16 cellular contexts compared by ENCODE assay signal in genomic region chr14:105162374-105162979, GRCh38. TPM values are rescaled to one million over a fixed set of nuclear protein-coding genes. Genes with fewer than 3 reads are reported as not detected.
DNase-seq lines count a peak whose midpoint lies in the region; ATAC-seq, FAIRE-seq and TF ChIP-seq lines count a peak whose summit lies in the region.
"Had no signal": no experiment of that assay in that cellular context is flagged by ENCODE, and none has a peak within 500 bp of the region (broad histone marks: within the 10 kb centered on the region; RNA-seq: fewer than 3 reads in every experiment).

No MANE protein-coding gene starts in this region.

- H3K36me3 ChIP-seq in IMR-90 (ENCODE audit: control insufficient read depth, insufficient read depth, low read length) (no peaks in the 10 kb centered on the region), heart right ventricle (no peaks in the 10 kb centered on the region), skeletal muscle tissue (ENCODE audit: control insufficient read depth in 3 of 3, insufficient read depth in 3 of 3, low read length in 3 of 3) (peaks cover 0 to 2% (median 0%) of the 10 kb centered on the region in 3 donors), mesenchymal stem cell (ENCODE audit: control insufficient read depth in 1 of 2, insufficient read depth in 2 of 2, low read depth in 1 of 2, low read length in 2 of 2) (no peaks in the 10 kb centered on the region), prostate gland (no peaks in the 10 kb centered on the region)

- DNase-seq in DMS 273 (lab: John Stamatoyannopoulos, UW; ENCODE audit: unreplicated experiment) (peak; percentile 43), DMS 273 treated with DMSO at 0.1 percent for 48 hours (lab: John Stamatoyannopoulos, UW) (no peak), IMR-90 (no peak), heart right ventricle (no peak), HTR-8/SVneo (ENCODE audit: insufficient read length, low spot score) (no peak), mesenchymal stem cell (no peak), prostate gland (ENCODE audit: low spot score) (no peak)
- DNase-seq: activated gamma-delta T cell treated with Interleukin-2 at 50 U/mL for 16 hours; central memory CD4-positive, alpha-beta T cell; NCI-H1092; NCI-H82; retina; SW 1271 had no signal

- H4K20me1 ChIP-seq in IMR-90 (ENCODE audit: insufficient read depth, low read length), result no peaks in the 10 kb centered on the region

- H2AK9ac ChIP-seq in IMR-90 (replicated peaks; ENCODE audit: low read depth, low read length, poor library complexity), result no peak overlapping the region

- peaks cover 15% of the 10 kb centered on the region for H3K27me3 ChIP-seq in IMR-90 (ENCODE audit: control insufficient read depth, insufficient read depth, low read length)
- H3K27me3 ChIP-seq in heart right ventricle, result peaks cover 0 to 13% (median 8%) of the 10 kb centered on the region in 7 donors
- peaks cover 0 to 6% (median 4%) of the 10 kb centered on the region in 3 donors for H3K27me3 ChIP-seq in skeletal muscle tissue (ENCODE audit: control insufficient read depth in 3 of 3, insufficient read depth in 3 of 3, low read length in 3 of 3)
- peaks cover 32 to 36% of the 10 kb centered on the region in 2 experiments for H3K27me3 ChIP-seq in mesenchymal stem cell (ENCODE audit: control insufficient read depth in 1 of 2, insufficient read depth in 1 of 2, low read length in 2 of 2)
- H3K27me3 ChIP-seq in prostate gland (replicated peaks; ENCODE audit: insufficient read depth), result no peaks in the 10 kb centered on the region

- H3K4me1 ChIP-seq in IMR-90 (ENCODE audit: control insufficient read depth, insufficient read depth, low read length), result no peaks in the 10 kb centered on the region
- peaks cover 0 to 61% (median 24%) of the 10 kb centered on the region in 9 donors for H3K4me1 ChIP-seq in heart right ventricle
- peaks cover 53 to 72% (median 62%) of the 10 kb centered on the region in 3 donors for H3K4me1 ChIP-seq in skeletal muscle tissue (ENCODE audit: control insufficient read depth in 3 of 3, insufficient read depth in 3 of 3, low read length in 3 of 3)
- H3K4me1 ChIP-seq in mesenchymal stem cell (ENCODE audit: control insufficient read depth, insufficient read depth, low read depth, low read length), result peaks cover 10% of the 10 kb centered on the region
- no peaks in the 10 kb centered on the region for H3K4me1 ChIP-seq in prostate gland (replicated peaks)

- no peak overlapping the region for H2BK12ac ChIP-seq in mesenchymal stem cell (ENCODE audit: low read length in 2 of 2)

- H3K4ac ChIP-seq in IMR-90 (ENCODE audit: low read depth, low read length), result no peak overlapping the region
- no peak overlapping the region for H3K4ac ChIP-seq in mesenchymal stem cell (ENCODE audit: low read depth in 1 of 2, low read length in 2 of 2)

- H4K91ac ChIP-seq in IMR-90 (ENCODE audit: insufficient read depth, low read depth, low read length), result no peak overlapping the region
- no peak overlapping the region for H4K91ac ChIP-seq in mesenchymal stem cell (ENCODE audit: low read length)

- BruUV-seq in IMR-90 (replicated peaks; lab: Mats Ljungman, UMichigan), result no TSS peak

- H4K8ac ChIP-seq in IMR-90 (ENCODE audit: low read depth in 2 of 2, low read length in 2 of 2) (no peak overlapping the region), mesenchymal stem cell (ENCODE audit: low read length) (no peak overlapping the region)

- no peak for FAIRE-seq in HTR-8/SVneo (lab: Jason Lieb, UNC)
- FAIRE-seq: GM18507 had no signal

- dilution Hi-C loops in IMR-90 (cut with HindIII; ENCODE audit: low sequenced_read_pairs, unreplicated experiment), result no loop called here

- H3K4me2 ChIP-seq in IMR-90 (ENCODE audit: low read depth, low read length), result no peak overlapping the region
- H3K4me2 ChIP-seq in mesenchymal stem cell (ENCODE audit: low read length, poor library complexity, severe bottlenecking), result no peak overlapping the region

- no peak overlapping the region for H3K27ac ChIP-seq in IMR-90 (ENCODE audit: insufficient read depth, low read length)
- no peak overlapping the region for H3K27ac ChIP-seq in heart right ventricle
- no peak overlapping the region for H3K27ac ChIP-seq in skeletal muscle tissue (ENCODE audit: low read depth, low read length)
- H3K27ac ChIP-seq in mesenchymal stem cell (ENCODE audit: low read length, poor library complexity, severe bottlenecking), result no peak overlapping the region
- no peak overlapping the region for H3K27ac ChIP-seq in prostate gland
- H3K27ac ChIP-seq: 22Rv1 had no signal

- no peak overlapping the region for H3K56ac ChIP-seq in IMR-90 (ENCODE audit: extremely low read depth, insufficient read depth, low read length)

- POLR2A ChIA-PET in IMR-90 (lab: Charles Lee; ENCODE audit: unreplicated experiment), result no interaction called here

- no peak overlapping the region for H2BK5ac ChIP-seq in IMR-90 (ENCODE audit: low read depth, low read length, poor library complexity, severe bottlenecking)
- H2BK5ac ChIP-seq in mesenchymal stem cell (ENCODE audit: low read depth, low read length, poor library complexity, severe bottlenecking), result no peak overlapping the region

- WGBS in IMR-90 (ENCODE audit: extremely low coverage in 2 of 2, insufficient read length in 1 of 2), 2 experiments, result no CpG with 5 or more reads among the region's 2 CpGs
- WGBS in heart right ventricle, 2 donors, result 87 to 97% methylated on average over 2 of the region's 2 CpGs
- 88% methylated on average over 2 of the region's 2 CpGs for WGBS in mesenchymal stem cell
- WGBS in prostate gland, result 97% methylated on average over 2 of the region's 2 CpGs

- H3K79me1 ChIP-seq in IMR-90 (ENCODE audit: low read depth in 1 of 2, low read length in 2 of 2), result no peaks in the 10 kb centered on the region
- no peaks in the 10 kb centered on the region for H3K79me1 ChIP-seq in mesenchymal stem cell (replicated peaks; ENCODE audit: low read length, poor library complexity, severe bottlenecking)

- H3K9me3 ChIP-seq in IMR-90 (ENCODE audit: control insufficient read depth, insufficient read depth, low read length) (no peaks in the 10 kb centered on the region), heart right ventricle (no peaks in the 10 kb centered on the region), skeletal muscle tissue (ENCODE audit: control insufficient read depth in 3 of 3, low read length in 3 of 3) (no peaks in the 10 kb centered on the region), mesenchymal stem cell (ENCODE audit: control insufficient read depth, low read length) (no peaks in the 10 kb centered on the region), prostate gland (no peaks in the 10 kb centered on the region)

- H2AFZ ChIP-seq in IMR-90 (replicated peaks; ENCODE audit: low read length, poor library complexity) (peak overlapping the region; percentile 61), mesenchymal stem cell (ENCODE audit: low read depth, low read length) (no peak overlapping the region)

- in situ Hi-C loops in IMR-90 (cut with MboI; ENCODE audit: low sequenced_read_pairs), result no loop called here

- TF ChIP-seq RAD21 in IMR-90 (IDR thresholded peaks at IDR 0.05; ENCODE audit: low read length), result no peak

- H3K23ac ChIP-seq in IMR-90 (ENCODE audit: low read depth, low read length), result no peak overlapping the region
- no peak overlapping the region for H3K23ac ChIP-seq in mesenchymal stem cell (ENCODE audit: low read length in 2 of 2)

- H3K18ac ChIP-seq in IMR-90 (ENCODE audit: low read depth, low read length), result no peak overlapping the region
- H3K18ac ChIP-seq in mesenchymal stem cell (ENCODE audit: low read depth in 1 of 2, low read length in 2 of 2), result no peak overlapping the region

- no peak overlapping the region for H2BK15ac ChIP-seq in IMR-90 (ENCODE audit: low read depth, low read length)
- no peak overlapping the region for H2BK15ac ChIP-seq in mesenchymal stem cell (ENCODE audit: low read depth, poor library complexity, severe bottlenecking)

- TF ChIP-seq POLR2A in IMR-90 (IDR thresholded peaks at IDR 0.05; ENCODE audit: low read depth, low read length) (no peak), prostate gland (IDR thresholded peaks at IDR 0.05) (no peak)

- ATAC-seq in IMR-90 (ENCODE audit: low read depth), result no peak
- peak in 6 of 8 donors; percentile 23 to 73 (median 41) for ATAC-seq in heart right ventricle

- no peak overlapping the region for H3K9ac ChIP-seq in IMR-90 (ENCODE audit: low read depth, low read length)
- peak overlapping the region; percentile 33 to 64 (median 54) for H3K9ac ChIP-seq in skeletal muscle tissue (ENCODE audit: low read depth in 1 of 3, low read length in 3 of 3)
- no peak overlapping the region for H3K9ac ChIP-seq in mesenchymal stem cell (ENCODE audit: low read length)

- H3K14ac ChIP-seq in IMR-90 (replicated peaks; ENCODE audit: low read depth, low read length) (no peak overlapping the region), mesenchymal stem cell (ENCODE audit: low read length in 2 of 2) (no peak overlapping the region)

- H2AK5ac ChIP-seq in IMR-90 (ENCODE audit: low read depth, low read length), result no peak overlapping the region
- H2AK5ac ChIP-seq in mesenchymal stem cell (ENCODE audit: low read length, severe bottlenecking), result no peak overlapping the region

- H2BK20ac ChIP-seq in IMR-90 (ENCODE audit: low read depth, low read length), result no peak overlapping the region

- intact Hi-C loops in IMR-90 (cut with micrococcal nuclease) (no loop called here), heart right ventricle (cut with DNase I) (loop anchor here in 2 of 10 donors (5.0 to 10.0 kb wide), 2 partner anchors 68 to 70 kb away; no protein-coding TSS in a partner anchor), prostate gland (cut with DNase I) (no loop called here)

- CTCF ChIA-PET in IMR-90 (lab: Yijun Ruan, JAX), result no interaction called here

- no peaks in the 10 kb centered on the region for H3K9me1 ChIP-seq in IMR-90 (ENCODE audit: insufficient read depth, low read length)

- H2BK120ac ChIP-seq in IMR-90 (ENCODE audit: low read depth, low read length), result no peak overlapping the region
- H2BK120ac ChIP-seq in mesenchymal stem cell (ENCODE audit: low read depth, low read length), result no peak overlapping the region

- TF ChIP-seq CTCF in IMR-90 (conservative IDR thresholded peaks at IDR 0.05; ENCODE audit: low read depth, low read length), result no peak
- no peak for TF ChIP-seq CTCF in heart right ventricle (IDR thresholded peaks at IDR 0.05)
- no peak for TF ChIP-seq CTCF in prostate gland (IDR thresholded peaks at IDR 0.05)

- no peak overlapping the region for H3K4me3 ChIP-seq in IMR-90 (ENCODE audit: insufficient read depth, low read depth, low read length)
- H3K4me3 ChIP-seq in heart right ventricle, result no peak overlapping the region
- peak overlapping the region in 1 of 3 donors; percentile 50 for H3K4me3 ChIP-seq in skeletal muscle tissue (ENCODE audit: low read length in 3 of 3)
- H3K4me3 ChIP-seq in mesenchymal stem cell (ENCODE audit: insufficient read depth in 1 of 2, low read depth in 1 of 2, low read length in 2 of 2), result no peak overlapping the region
- H3K4me3 ChIP-seq in prostate gland, result no peak overlapping the region

- no peak overlapping the region for H4K5ac ChIP-seq in IMR-90 (ENCODE audit: low read depth, low read length)

RNA-seq across cellular contexts. Expression of gene JAG2, which starts 6.1 kb away (rescaled TPM):
- 0.18 and 0.28 TPM in 2 replicates for total RNA-seq in IMR-90 (2012; rRNA removed)
- 0.20 and 0.58 TPM in 2 replicates for polyA plus RNA-seq in IMR-90 (2012; rRNA removed)
- polyA plus RNA-seq in IMR-90 (2012; cell fraction: cytosol; rRNA removed), result 0.25 and 0.58 TPM in 2 replicates
- 3.9 and 5.8 TPM in 2 replicates for polyA plus RNA-seq in IMR-90 (2012; cell fraction: nucleus; rRNA removed; ENCODE audit: low replicate concordance)
- total RNA-seq in heart right ventricle, result 10 to 100 TPM; 18.5 to 42.4 (median 26.3) TPM
- 10 to 100 TPM; 23.7 to 45.5 TPM for polyA plus RNA-seq in heart right ventricle
- total RNA-seq in skeletal muscle tissue, result 33.9 TPM
- polyA plus RNA-seq in mesenchymal stem cell (2013, experiment 1 of 2), result 0.94 TPM
- 0.81 TPM for polyA plus RNA-seq in mesenchymal stem cell (2013, experiment 2 of 2)
- total RNA-seq in prostate gland, result 10 to 100 TPM; 26.8 to 30.5 TPM

RNA-seq across cellular contexts. Expression of gene NUDT14, which starts 18.6 kb away (rescaled TPM):
- total RNA-seq in IMR-90 (2012; rRNA removed), result 5.6 and 6.4 TPM in 2 replicates
- 9.3 and 11.8 TPM in 2 replicates for polyA plus RNA-seq in IMR-90 (2012; rRNA removed)
- polyA plus RNA-seq in IMR-90 (2012; cell fraction: cytosol; rRNA removed), result 25.5 TPM in 2 replicates
- 12.8 and 30.0 TPM in 2 replicates for polyA plus RNA-seq in IMR-90 (2012; cell fraction: nucleus; rRNA removed; ENCODE audit: low replicate concordance)
- 10 to 100 TPM; 18.9 to 33.9 (median 29.6) TPM for total RNA-seq in heart right ventricle
- polyA plus RNA-seq in heart right ventricle, result 10 to 100 TPM; 15.1 to 31.1 TPM
- 17.2 TPM for total RNA-seq in skeletal muscle tissue
- 18.8 TPM for polyA plus RNA-seq in mesenchymal stem cell (2013, experiment 1 of 2)
- polyA plus RNA-seq in mesenchymal stem cell (2013, experiment 2 of 2), result 21.0 TPM
- total RNA-seq in prostate gland, result 10 to 100 TPM; 32.9 to 36.5 TPM

Comparison
In these comparisons a context has a peak if more than half of its experiments do, and no peak if none do; other contexts are left out.
1. H3K9ac ChIP-seq: peak in skeletal muscle tissue (3 of 3); none in IMR-90 (single experiment) and mesenchymal stem cell (single experiment).
2. RNA of gene JAG2, which starts 6.1 kb away (total RNA-seq): 33.9 TPM in skeletal muscle tissue (single experiment), 26.8 to 30.5 TPM in prostate gland and 18.5 to 42.4 TPM in heart right ventricle; 0.18 to 0.28 TPM in IMR-90; every median in the first group is over 10 times any median in the second.